Comparison of ENCODE assay signal across 7 cellular contexts in the genomic region with DNA sequence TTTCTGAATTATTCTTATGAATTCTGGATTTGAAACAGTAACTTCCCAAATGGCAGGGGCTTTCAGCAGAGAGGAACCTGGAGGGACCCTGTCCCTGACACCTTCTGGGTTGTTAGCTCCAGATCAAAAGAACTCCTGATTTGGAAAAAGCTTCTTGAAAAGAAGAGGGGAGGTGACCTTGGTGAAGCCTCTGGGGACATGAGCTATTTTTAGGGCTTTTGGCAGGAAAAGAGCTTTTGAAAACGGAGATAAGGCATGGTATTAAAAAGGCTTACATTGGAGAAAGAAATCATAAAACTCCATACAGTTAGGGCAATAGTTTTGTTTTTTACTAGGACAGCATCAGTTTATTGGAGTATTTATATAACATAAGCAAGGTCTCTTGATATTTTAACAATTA.
DNase-seq lines count a peak whose midpoint lies in the region; ATAC-seq and TF ChIP-seq lines count a peak whose summit lies in the region.
"Not testable (repeated sequence)": the region's sequence is repeated elsewhere in the genome, so short reads cannot be mapped to it uniquely, and the experiment has no call there.

No MANE protein-coding gene starts in this region.

- H3K27me3 Mint-ChIP-seq in CD4-positive, alpha-beta T cell, result peaks cover 30% of the 10 kb centered on the region
- H3K27me3 Mint-ChIP-seq in T-cell, result peaks cover 29 to 32% of the 10 kb centered on the region in 2 donors
- not testable (repeated sequence) for H3K27me3 Mint-ChIP-seq in activated naive CD8-positive, alpha-beta T cell; endothelial cell (ENCODE audit: unreplicated experiment)
- H3K27me3 Mint-ChIP-seq in stimulated activated naive CD8-positive, alpha-beta T cell treated with anti-CD3 and anti-CD28 coated beads, Interleukin-15, Interleukin-2, amounts not matched to agents 100 ng/mL and 50 ng/mL, for 24 hours, result peaks cover 38% of the 10 kb centered on the region

- not testable (repeated sequence) for TF ChIP-seq CTCF in CD4-positive, alpha-beta T cell (IDR thresholded peaks at IDR 0.05); endothelial cell (IDR thresholded peaks at IDR 0.05; ENCODE audit: unreplicated experiment); heart left ventricle (IDR thresholded peaks at IDR 0.05)

- not testable (repeated sequence) for H3K9me3 ChIP-seq in CD4-positive, alpha-beta T cell (ENCODE audit: control insufficient read depth, low read length); heart left ventricle; right cardiac atrium (ENCODE audit: control insufficient read depth, low read length)

- H3K4me3 ChIP-seq in heart left ventricle, result peak overlapping the region in 5 of 12 donors; percentile 34 to 54 (median 45)
- not testable (repeated sequence) for H3K4me3 ChIP-seq in right cardiac atrium (ENCODE audit: low read length)

- not testable (repeated sequence) for H3K27me3 ChIP-seq in CD4-positive, alpha-beta T cell (ENCODE audit: control insufficient read depth, insufficient read depth, low read length); right cardiac atrium (ENCODE audit: control insufficient read depth, insufficient read depth)
- peaks cover 0 to 10% (median 4%) of the 10 kb centered on the region in 9 donors for H3K27me3 ChIP-seq in heart left ventricle

- POLR2A ChIA-PET in CD4-positive, alpha-beta T cell (lab: Charles Lee); T-cell (lab: Charles Lee): not testable (repeated sequence)

- H3K36me3 Mint-ChIP-seq in CD4-positive, alpha-beta T cell (ENCODE audit: low read depth); T-cell; activated naive CD8-positive, alpha-beta T cell; endothelial cell (ENCODE audit: low read depth, unreplicated experiment); stimulated activated naive CD8-positive, alpha-beta T cell treated with anti-CD3 and anti-CD28 coated beads, Interleukin-15, Interleukin-2, amounts not matched to agents 100 ng/mL and 50 ng/mL, for 24 hours (ENCODE audit: low read depth): not testable (repeated sequence)

- not testable (repeated sequence) for H3K4me1 Mint-ChIP-seq in CD4-positive, alpha-beta T cell (ENCODE audit: low read depth); T-cell; activated naive CD8-positive, alpha-beta T cell (ENCODE audit: low read depth); stimulated activated naive CD8-positive, alpha-beta T cell treated with anti-CD3 and anti-CD28 coated beads, Interleukin-15, Interleukin-2, amounts not matched to agents 100 ng/mL and 50 ng/mL, for 24 hours (ENCODE audit: low read depth)
- peaks cover 14% of the 10 kb centered on the region for H3K4me1 Mint-ChIP-seq in endothelial cell (ENCODE audit: unreplicated experiment)

- DNase-seq in CD4-positive, alpha-beta T cell; T-cell; endothelial cell (ENCODE audit: low spot score); heart left ventricle; right cardiac atrium: not testable (repeated sequence)

- peak overlapping the region; percentile 75 for H3K4me3 Mint-ChIP-seq in CD4-positive, alpha-beta T cell
- H3K4me3 Mint-ChIP-seq in T-cell (peak overlapping the region; percentile 28 to 56 (median 50)), endothelial cell (ENCODE audit: unreplicated experiment) (peak overlapping the region; percentile 47)
- peak overlapping the region; percentile 75 for H3K4me3 Mint-ChIP-seq in activated naive CD8-positive, alpha-beta T cell
- peak overlapping the region; percentile 23 for H3K4me3 Mint-ChIP-seq in stimulated activated naive CD8-positive, alpha-beta T cell treated with anti-CD3 and anti-CD28 coated beads, Interleukin-15, Interleukin-2, amounts not matched to agents 100 ng/mL and 50 ng/mL, for 24 hours

- H3K9me3 Mint-ChIP-seq in CD4-positive, alpha-beta T cell; T-cell; activated naive CD8-positive, alpha-beta T cell (ENCODE audit: low read depth); endothelial cell (ENCODE audit: unreplicated experiment); stimulated activated naive CD8-positive, alpha-beta T cell treated with anti-CD3 and anti-CD28 coated beads, Interleukin-15, Interleukin-2, amounts not matched to agents 100 ng/mL and 50 ng/mL, for 24 hours: not testable (repeated sequence)

- H3K27ac Mint-ChIP-seq in CD4-positive, alpha-beta T cell; T-cell; activated naive CD8-positive, alpha-beta T cell; endothelial cell (ENCODE audit: unreplicated experiment); stimulated activated naive CD8-positive, alpha-beta T cell treated with anti-CD3 and anti-CD28 coated beads, Interleukin-15, Interleukin-2, amounts not matched to agents 100 ng/mL and 50 ng/mL, for 24 hours: not testable (repeated sequence)

- not testable (repeated sequence) for H3K36me3 ChIP-seq in heart left ventricle

- CTCF ChIA-PET in CD4-positive, alpha-beta T cell (lab: Charles Lee); T-cell (lab: Charles Lee): not testable (repeated sequence)

- H3K27ac ChIP-seq in CD4-positive, alpha-beta T cell (ENCODE audit: low read depth, low read length); right cardiac atrium (ENCODE audit: low read length): not testable (repeated sequence)
- H3K27ac ChIP-seq in heart left ventricle, result peak overlapping the region in 7 of 12 donors; percentile 22 to 83 (median 60)

- intact Hi-C loops in CD4-positive, alpha-beta T cell (cut with DNase I, micrococcal nuclease), result loop anchor here in 1 of 2 experiments (5.0 to 10.0 kb wide), 2 partner anchors 189 to 307 kb away; no protein-coding TSS in a partner anchor
- intact Hi-C loops in heart left ventricle (cut with DNase I); right cardiac atrium (cut with DNase I): not testable (repeated sequence)

- H3K4me1 ChIP-seq in heart left ventricle; right cardiac atrium (ENCODE audit: control insufficient read depth, insufficient read depth, low read length): not testable (repeated sequence)

- 0 to 5% (median 4%) methylated on average over 1 of the region's 1 CpG for WGBS in heart left ventricle, 4 donors
- 25% methylated on average over 1 of the region's 1 CpG for WGBS in right cardiac atrium

- TF ChIP-seq POLR2A in heart left ventricle (IDR thresholded peaks at IDR 0.05), result not testable (repeated sequence)

- ATAC-seq in CD4-positive, alpha-beta T cell (ENCODE audit: poor library complexity); T-cell (replicated peaks in 1 of 4): not testable (repeated sequence)
- ATAC-seq in heart left ventricle (peak in 3 of 4 donors; percentile 29 to 56 (median 48)), right cardiac atrium (peak; percentile 46 to 50)

Comparison
In these comparisons a context has a peak if more than half of its experiments do, and no peak if none do; other contexts are left out.
1. H3K4me3 Mint-ChIP-seq: peak in every context shown above with its lines; median percentile 75 in CD4-positive, alpha-beta T cell; 75 in activated naive CD8-positive, alpha-beta T cell; 50 in T-cell; 47 in endothelial cell; 23 in stimulated activated naive CD8-positive, alpha-beta T cell treated with anti-CD3 and anti-CD28 coated beads, Interleukin-15, Interleukin-2, amounts not matched to agents 100 ng/mL and 50 ng/mL, for 24 hours.